7 cellular contexts compared by ENCODE assay signal in the genomic region with DNA sequence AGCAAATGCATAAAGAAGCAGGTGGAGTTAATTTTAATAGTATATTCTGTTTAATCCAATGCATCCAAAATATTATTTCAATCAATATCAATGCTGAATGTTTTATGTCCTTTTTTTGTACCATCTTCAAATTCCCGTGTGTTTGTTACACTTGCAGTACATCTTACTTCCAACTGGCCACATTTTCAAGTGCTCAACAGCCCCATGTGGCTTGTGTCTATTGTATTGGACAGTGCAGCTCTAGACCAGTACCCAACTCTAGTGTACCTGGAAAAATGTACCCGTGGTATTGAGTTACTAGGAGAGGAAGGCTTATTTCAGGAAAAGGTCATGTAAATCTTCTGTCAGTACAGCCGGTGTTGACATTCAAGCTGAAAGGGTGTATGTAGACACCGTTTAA. TPM values are rescaled to one million over a fixed set of nuclear protein-coding genes. Genes with fewer than 3 reads are reported as not detected.
DNase-seq lines count a peak whose midpoint lies in the region; ATAC-seq, FAIRE-seq and TF ChIP-seq lines count a peak whose summit lies in the region.
"Not testable (repeated sequence)": the region's sequence is repeated elsewhere in the genome, so short reads cannot be mapped to it uniquely, and the experiment has no call there.

No MANE protein-coding gene starts in this region.

- not testable (repeated sequence) for BruUV-seq in HepG2 (replicated peaks; lab: Mats Ljungman, UMichigan)

- H3K4me3 ChIP-seq in coronary artery: peak overlapping the region; percentile 60
- not testable (repeated sequence) for H3K4me3 ChIP-seq in HepG2 (replicated peaks in 1 of 3; ENCODE audit: insufficient read depth in 1 of 3, low read depth in 2 of 3, low read length in 3 of 3)
- H3K4me3 ChIP-seq in skeletal muscle tissue (ENCODE audit: low read length in 3 of 3): peak overlapping the region in 1 of 3 donors; percentile 28

- peak; percentile 69 for FAIRE-seq in HepG2 (lab: Jason Lieb, UNC)

- H3K36me3 ChIP-seq in KOPT-K1 (ENCODE audit: insufficient read depth, low read length) (peaks cover 21% of the 10 kb centered on the region), skeletal muscle tissue (ENCODE audit: control insufficient read depth in 3 of 3, insufficient read depth in 3 of 3, low read length in 3 of 3) (peaks cover 10 to 20% (median 17%) of the 10 kb centered on the region in 3 donors)
- H3K36me3 ChIP-seq in HepG2 (replicated peaks in 1 of 2; ENCODE audit: control insufficient read depth in 1 of 2, insufficient read depth in 2 of 2, low read length in 2 of 2): not testable (repeated sequence)

- H3K4me1 Mint-ChIP-seq in activated T-cell treated with anti-CD3 and anti-CD28 coated beads, Interleukin-2, amount 50 U/mL, for 72 hours (ENCODE audit: low read depth): peaks cover 80% of the 10 kb centered on the region

- peaks cover 9 to 30% of the 10 kb centered on the region in 2 donors for H3K36me3 Mint-ChIP-seq in activated T-cell treated with anti-CD3 and anti-CD28 coated beads, Interleukin-2, amount 50 U/mL, for 72 hours (ENCODE audit: insufficient read depth in 2 of 2)

- peak overlapping the region; percentile 60 for H3K27ac Mint-ChIP-seq in activated T-cell treated with anti-CD3 and anti-CD28 coated beads, Interleukin-2, amount 50 U/mL, for 72 hours

- H3K4me1 ChIP-seq in HepG2 (ENCODE audit: insufficient read depth, low read length): peaks cover 30% of the 10 kb centered on the region
- peaks cover 8 to 21% (median 15%) of the 10 kb centered on the region in 3 donors for H3K4me1 ChIP-seq in skeletal muscle tissue (ENCODE audit: control insufficient read depth in 3 of 3, insufficient read depth in 3 of 3, low read length in 3 of 3)

- not testable (repeated sequence) for H3K9me3 Mint-ChIP-seq in activated T-cell treated with anti-CD3 and anti-CD28 coated beads, Interleukin-2, amount 50 U/mL, for 72 hours

- not testable (repeated sequence) for H3K27me3 ChIP-seq in HepG2 (ENCODE audit: control insufficient read depth in 1 of 2, insufficient read depth in 2 of 2, low read length in 2 of 2); skeletal muscle tissue (ENCODE audit: control insufficient read depth in 3 of 3, insufficient read depth in 3 of 3, low read length in 3 of 3)

- WGBS in HepG2 (ENCODE audit: low lambda C conversion rate): 35% methylated on average over 4 of the region's 4 CpGs

- not testable (repeated sequence) for TF ChIP-seq RAD21 in HepG2 (CRISPR knock-in tag; IDR thresholded peaks at IDR 0.05)

- intact Hi-C loops in HepG2 (cut with micrococcal nuclease; ENCODE audit: unreplicated experiment): not testable (repeated sequence)

- not testable (repeated sequence) for H4K20me1 ChIP-seq in HepG2 (ENCODE audit: insufficient read depth, low read length)

- TF ChIP-seq CTCF in coronary artery (IDR thresholded peaks at IDR 0.05); HepG2 (CRISPR knock-in tag; IDR thresholded peaks at IDR 0.05): not testable (repeated sequence)

- H3K9me3 ChIP-seq in KOPT-K1 (ENCODE audit: insufficient read depth, low read length, poor library complexity, severe bottlenecking); HepG2 (ENCODE audit: low read length); skeletal muscle tissue (ENCODE audit: control insufficient read depth in 3 of 3, low read length in 3 of 3): not testable (repeated sequence)

- not testable (repeated sequence) for ATAC-seq in activated T-cell treated with anti-CD3 and anti-CD28 coated beads, Interleukin-2, amount 50 U/mL, for 72 hours (replicated peaks in 1 of 2); HepG2

- not testable (repeated sequence) for TF ChIP-seq EP300 in HepG2 (IDR thresholded peaks at IDR 0.05; ENCODE audit: low read depth in 2 of 2, low read length in 2 of 2); HepG2 (CRISPR knock-in tag; IDR thresholded peaks at IDR 0.05; ENCODE audit: borderline replicate concordance)

- H3K27ac ChIP-seq in KOPT-K1 (ENCODE audit: low read depth, low read length, poor library complexity, severe bottlenecking) (peak overlapping the region; percentile 74), coronary artery (peak overlapping the region in 1 of 2 donors; percentile 73), skeletal muscle tissue (ENCODE audit: low read depth, low read length) (peak overlapping the region; percentile 86)
- H3K27ac ChIP-seq in HepG2 (ENCODE audit: extremely low read length, insufficient read depth, low read length): not testable (repeated sequence)

- in situ Hi-C loops in HepG2 (cut with HindIII; ENCODE audit: extremely low pct_ligation_motif_present, low pct_unique_long_range_greater_than_20kb): not testable (repeated sequence)

- H3K27me3 Mint-ChIP-seq in activated T-cell treated with anti-CD3 and anti-CD28 coated beads, Interleukin-2, amount 50 U/mL, for 72 hours (ENCODE audit: low read depth): not testable (repeated sequence)

- CTCF ChIA-PET in HepG2 (lab: Yijun Ruan, JAX; ENCODE audit: low intra/inter-chr PET ratio, low total read pairs): not testable (repeated sequence)

- H3K4me3 Mint-ChIP-seq in activated T-cell treated with anti-CD3 and anti-CD28 coated beads, Interleukin-2, amount 50 U/mL, for 72 hours: peak overlapping the region; percentile 74 to 83

- not testable (repeated sequence) for TF ChIP-seq POLR2A in HepG2 (IDR thresholded peaks at IDR 0.05; ENCODE audit: insufficient read depth in 1 of 2, low read depth in 2 of 2, low read length in 2 of 2)

- not testable (repeated sequence) for H3K4me2 ChIP-seq in HepG2 (ENCODE audit: low read depth, low read length)

- not testable (repeated sequence) for H3K9ac ChIP-seq in HepG2 (ENCODE audit: insufficient read depth, low read depth, low read length); skeletal muscle tissue (ENCODE audit: low read depth in 1 of 3, low read length in 3 of 3)

- not testable (repeated sequence) for H2AFZ ChIP-seq in HepG2 (ENCODE audit: low read length)

- H3K79me2 ChIP-seq in HepG2 (ENCODE audit: insufficient read depth, low read length): not testable (repeated sequence)

- DNase-seq in GF-D8 (lab: John Stamatoyannopoulos, UW) (peak; percentile 21), RPMI8226 (peak; percentile 36)
- not testable (repeated sequence) for DNase-seq in activated T-cell treated with anti-CD3 and anti-CD28 coated beads, Interleukin-2, amount 50 U/mL, for 72 hours; coronary artery (ENCODE audit: low spot score); HepG2 (ENCODE audit: low spot score)

- POLR2A ChIA-PET in HepG2 (lab: Yijun Ruan, JAX): not testable (repeated sequence)

RNA-seq across cellular contexts. Expression of a gene that starts 11.7 kb away (rescaled TPM):
- 100 to 1,000 TPM; 185 to 224 TPM for total RNA-seq in activated T-cell treated with anti-CD3 and anti-CD28 coated beads, Interleukin-2, amount 50 U/mL, for 72 hours
- 86.9 and 99.9 TPM in 2 replicates for total RNA-seq in HepG2 (2016; rRNA removed; fragmentation: Illumina TruSeq; extraction: Trizol)
- 152 and 160 TPM in 2 replicates for total RNA-seq in HepG2 (2016; cell fraction: cytosol; rRNA removed; fragmentation: Illumina TruSeq; extraction: Trizol; ENCODE audit: low read depth)
- total RNA-seq in HepG2 (2016; cell fraction: insoluble cytoplasmic fraction; rRNA removed; fragmentation: Illumina TruSeq; extraction: Trizol): 81.8 and 92.5 TPM in 2 replicates
- 189 and 196 TPM in 2 replicates for total RNA-seq in HepG2 (2016; cell fraction: membrane; rRNA removed; fragmentation: Illumina TruSeq; extraction: Trizol)
- total RNA-seq in HepG2 (2016; cell fraction: nucleus; rRNA removed; fragmentation: Illumina TruSeq; extraction: Trizol): 37.7 and 40.8 TPM in 2 replicates
- 66.7 and 90.2 TPM in 2 replicates for polyA plus RNA-seq in HepG2 (2011; rRNA removed)
- 51.3 and 62.4 TPM in 2 replicates for polyA plus RNA-seq in HepG2 (2011; cell fraction: cytosol; rRNA removed)
- 58.4 and 64.2 TPM in 2 replicates for polyA plus RNA-seq in HepG2 (2011; cell fraction: nucleus; rRNA removed)
- 53.5 and 72.8 TPM in 2 replicates for polyA plus RNA-seq in HepG2 (2012)
- polyA plus RNA-seq in HepG2 (2016; cell fraction: cytosol; fragmentation: Illumina TruSeq; extraction: Trizol; ENCODE audit: low read depth): 179 and 214 TPM in 2 replicates
- polyA plus RNA-seq in HepG2 (2016; cell fraction: insoluble cytoplasmic fraction; fragmentation: Illumina TruSeq; extraction: Trizol; ENCODE audit: low read depth): 114 TPM in 2 replicates
- polyA plus RNA-seq in HepG2 (2016; cell fraction: membrane; fragmentation: Illumina TruSeq; extraction: Trizol; ENCODE audit: low read depth): 217 and 242 TPM in 2 replicates
- polyA plus RNA-seq in HepG2 (2016; cell fraction: nucleus; fragmentation: Illumina TruSeq; extraction: Trizol; ENCODE audit: insufficient read depth, low read depth): 90.4 and 92.9 TPM in 2 replicates
- polyA minus RNA-seq in HepG2 (2011; rRNA and poly(A)+ RNA removed; ENCODE audit: low replicate concordance): 28.1 and 28.3 TPM in 2 replicates
- 24.0 and 24.3 TPM in 2 replicates for polyA minus RNA-seq in HepG2 (2011; cell fraction: cytosol; rRNA and poly(A)+ RNA removed)
- polyA minus RNA-seq in HepG2 (2011; cell fraction: nucleus; rRNA and poly(A)+ RNA removed): 21.6 and 25.6 TPM in 2 replicates
- total RNA-seq in skeletal muscle tissue: 49.6 TPM

RNA-seq across cellular contexts. Expression of a gene that starts 31.3 kb away (rescaled TPM):
- total RNA-seq in activated T-cell treated with anti-CD3 and anti-CD28 coated beads, Interleukin-2, amount 50 U/mL, for 72 hours: 1 to 10 TPM; 5.9 to 8.7 TPM
- total RNA-seq in HepG2 (2016; rRNA removed; fragmentation: Illumina TruSeq; extraction: Trizol) (0.67 and 1.1 TPM in 2 replicates), skeletal muscle tissue (1.0 TPM)
- total RNA-seq in HepG2 (2016; cell fraction: cytosol; rRNA removed; fragmentation: Illumina TruSeq; extraction: Trizol; ENCODE audit: low read depth): 0.51 TPM in 1 of 2 replicates, not detected in the other
- 1.1 and 1.3 TPM in 2 replicates for total RNA-seq in HepG2 (2016; cell fraction: insoluble cytoplasmic fraction; rRNA removed; fragmentation: Illumina TruSeq; extraction: Trizol)
- 0.53 and 0.69 TPM in 2 replicates for total RNA-seq in HepG2 (2016; cell fraction: membrane; rRNA removed; fragmentation: Illumina TruSeq; extraction: Trizol)
- total RNA-seq in HepG2 (2016; cell fraction: nucleus; rRNA removed; fragmentation: Illumina TruSeq; extraction: Trizol): 1.1 and 1.6 TPM in 2 replicates
- 27.2 and 44.7 TPM in 2 replicates for polyA plus RNA-seq in HepG2 (2011; rRNA removed)
- 33.2 and 35.3 TPM in 2 replicates for polyA plus RNA-seq in HepG2 (2011; cell fraction: cytosol; rRNA removed)
- polyA plus RNA-seq in HepG2 (2011; cell fraction: nucleus; rRNA removed): 13.0 and 13.3 TPM in 2 replicates
- 5.7 and 9.7 TPM in 2 replicates for polyA plus RNA-seq in HepG2 (2012)
- 0.05 and 0.06 TPM in 2 replicates for polyA plus RNA-seq in HepG2 (2016; cell fraction: cytosol; fragmentation: Illumina TruSeq; extraction: Trizol; ENCODE audit: low read depth)
- polyA plus RNA-seq in HepG2 (2016; cell fraction: insoluble cytoplasmic fraction; fragmentation: Illumina TruSeq; extraction: Trizol; ENCODE audit: low read depth): 0.59 and 0.61 TPM in 2 replicates
- polyA plus RNA-seq in HepG2 (2016; cell fraction: membrane; fragmentation: Illumina TruSeq; extraction: Trizol; ENCODE audit: low read depth): 0.28 and 0.40 TPM in 2 replicates
- 1.5 TPM in 2 replicates for polyA plus RNA-seq in HepG2 (2016; cell fraction: nucleus; fragmentation: Illumina TruSeq; extraction: Trizol; ENCODE audit: insufficient read depth, low read depth)
- polyA minus RNA-seq in HepG2 (2011; rRNA and poly(A)+ RNA removed; ENCODE audit: low replicate concordance): 137 and 162 TPM in 2 replicates
- 56.6 and 65.6 TPM in 2 replicates for polyA minus RNA-seq in HepG2 (2011; cell fraction: cytosol; rRNA and poly(A)+ RNA removed)
- polyA minus RNA-seq in HepG2 (2011; cell fraction: nucleus; rRNA and poly(A)+ RNA removed): 28.5 and 31.0 TPM in 2 replicates

RNA-seq across cellular contexts. Expression of a gene that starts 31.7 kb away (rescaled TPM):
- 10 to 100 TPM; 24.2 to 24.6 TPM for total RNA-seq in activated T-cell treated with anti-CD3 and anti-CD28 coated beads, Interleukin-2, amount 50 U/mL, for 72 hours
- total RNA-seq in HepG2 (2016; rRNA removed; fragmentation: Illumina TruSeq; extraction: Trizol): 3.7 and 4.1 TPM in 2 replicates
- 10.0 and 10.5 TPM in 2 replicates for total RNA-seq in HepG2 (2016; cell fraction: cytosol; rRNA removed; fragmentation: Illumina TruSeq; extraction: Trizol; ENCODE audit: low read depth)
- 2.8 and 4.2 TPM in 2 replicates for total RNA-seq in HepG2 (2016; cell fraction: insoluble cytoplasmic fraction; rRNA removed; fragmentation: Illumina TruSeq; extraction: Trizol)
- 8.1 and 9.2 TPM in 2 replicates for total RNA-seq in HepG2 (2016; cell fraction: membrane; rRNA removed; fragmentation: Illumina TruSeq; extraction: Trizol)
- 4.0 and 4.3 TPM in 2 replicates for total RNA-seq in HepG2 (2016; cell fraction: nucleus; rRNA removed; fragmentation: Illumina TruSeq; extraction: Trizol)
- 15.2 and 15.9 TPM in 2 replicates for polyA plus RNA-seq in HepG2 (2011; rRNA removed)
- polyA plus RNA-seq in HepG2 (2011; cell fraction: cytosol; rRNA removed): 11.5 and 13.0 TPM in 2 replicates
- 26.9 and 29.6 TPM in 2 replicates for polyA plus RNA-seq in HepG2 (2011; cell fraction: nucleus; rRNA removed)
- polyA plus RNA-seq in HepG2 (2012): 7.0 and 8.7 TPM in 2 replicates
- 3.0 and 5.3 TPM in 2 replicates for polyA plus RNA-seq in HepG2 (2016; cell fraction: cytosol; fragmentation: Illumina TruSeq; extraction: Trizol; ENCODE audit: low read depth)
- polyA plus RNA-seq in HepG2 (2016; cell fraction: insoluble cytoplasmic fraction; fragmentation: Illumina TruSeq; extraction: Trizol; ENCODE audit: low read depth): 2.2 and 2.8 TPM in 2 replicates
- polyA plus RNA-seq in HepG2 (2016; cell fraction: membrane; fragmentation: Illumina TruSeq; extraction: Trizol; ENCODE audit: low read depth): 3.9 and 4.3 TPM in 2 replicates
- polyA plus RNA-seq in HepG2 (2016; cell fraction: nucleus; fragmentation: Illumina TruSeq; extraction: Trizol; ENCODE audit: insufficient read depth, low read depth): 4.4 and 5.4 TPM in 2 replicates
- 45.9 and 48.0 TPM in 2 replicates for polyA minus RNA-seq in HepG2 (2011; rRNA and poly(A)+ RNA removed; ENCODE audit: low replicate concordance)
- 8.9 and 10.0 TPM in 2 replicates for polyA minus RNA-seq in HepG2 (2011; cell fraction: cytosol; rRNA and poly(A)+ RNA removed)
- 38.7 and 40.7 TPM in 2 replicates for polyA minus RNA-seq in HepG2 (2011; cell fraction: nucleus; rRNA and poly(A)+ RNA removed)
- 1.6 TPM for total RNA-seq in skeletal muscle tissue
